In genomic region chr20:50200482-50201104, GRCh38 we compare ENCODE assay signal across 16 cellular contexts. TPM values are rescaled to one million over a fixed set of nuclear protein-coding genes. Genes with fewer than 3 reads are reported as not detected.
A peak's percentile ranks its signal among the peaks of the same experiment; 100 is the strongest.
DNase-seq lines count a peak whose midpoint lies in the region; ATAC-seq and TF ChIP-seq lines count a peak whose summit lies in the region.
"Had no signal": no experiment of that assay in that cellular context is flagged by ENCODE, and none has a peak within 500 bp of the region (broad histone marks: within the 10 kb centered on the region; RNA-seq: fewer than 3 reads in every experiment).

No MANE protein-coding gene starts in this region.

- H3K36me3 ChIP-seq in right atrium auricular region (no peaks in the 10 kb centered on the region), heart left ventricle (no peaks in the 10 kb centered on the region), mesenchymal stem cell (ENCODE audit: control insufficient read depth in 1 of 2, insufficient read depth in 2 of 2, low read depth in 1 of 2, low read length in 2 of 2) (peaks cover 0 to 14% of the 10 kb centered on the region in 2 experiments), skeletal muscle tissue (ENCODE audit: control insufficient read depth in 3 of 3, insufficient read depth in 3 of 3, low read length in 3 of 3) (no peaks in the 10 kb centered on the region)
- H3K36me3 ChIP-seq: Peyer's patch, SJCRH30 had no signal

- peak overlapping the region; percentile 67 for H4K91ac ChIP-seq in mesenchymal stem cell (ENCODE audit: low read length)

- H3K9ac ChIP-seq in mesenchymal stem cell (ENCODE audit: low read length) (no peak overlapping the region), skeletal muscle tissue (ENCODE audit: low read depth in 1 of 3, low read length in 3 of 3) (peak overlapping the region; percentile 35 to 74 (median 51))

- intact Hi-C loops in Right ventricle myocardium inferior (cut with DNase I), result no loop called here
- intact Hi-C loops in heart left ventricle (cut with DNase I), result no loop called here

- H4K8ac ChIP-seq in mesenchymal stem cell (ENCODE audit: low read length), result peak overlapping the region; percentile 73

- H2BK120ac ChIP-seq in mesenchymal stem cell (ENCODE audit: low read depth, low read length), result no peak overlapping the region

- no peak overlapping the region for H3K14ac ChIP-seq in mesenchymal stem cell (ENCODE audit: low read length in 2 of 2)

- H3K27me3 ChIP-seq in right atrium auricular region (no peaks in the 10 kb centered on the region), heart left ventricle (no peaks in the 10 kb centered on the region), mesenchymal stem cell (ENCODE audit: control insufficient read depth in 1 of 2, insufficient read depth in 1 of 2, low read length in 2 of 2) (no peaks in the 10 kb centered on the region), skeletal muscle tissue (ENCODE audit: control insufficient read depth in 3 of 3, insufficient read depth in 3 of 3, low read length in 3 of 3) (no peaks in the 10 kb centered on the region)
- H3K27me3 ChIP-seq: Peyer's patch had no signal

- TF ChIP-seq CTCF in right atrium auricular region (IDR thresholded peaks at IDR 0.05), result no peak
- TF ChIP-seq CTCF in heart left ventricle (IDR thresholded peaks at IDR 0.05), result no peak

- TF ChIP-seq POLR2A in heart left ventricle (IDR thresholded peaks at IDR 0.05), result no peak

- peak overlapping the region; percentile 24 to 26 for H2BK12ac ChIP-seq in mesenchymal stem cell (ENCODE audit: low read length in 2 of 2)

- no peak overlapping the region for H3K4me2 ChIP-seq in mesenchymal stem cell (ENCODE audit: low read length, poor library complexity, severe bottlenecking)

- DNase-seq in Right ventricle myocardium inferior (ENCODE audit: missing footprints) (no peak), right atrium auricular region (ENCODE audit: low spot score) (no peak), heart left ventricle (peak in 2 of 5 donors; percentile 63 to 65), mesenchymal stem cell (no peak), NCI-H2029 (lab: John Stamatoyannopoulos, UW) (no peak)
- DNase-seq: C1 segment of cervical spinal cord, COR-L47, HCEC 1CT, NCI-H1092, NCI-H1694 treated with DMSO at 0.1 percent for 48 hours, NCI-H82, Peyer's patch, SJCRH30 had no signal

- no peak overlapping the region for H2AK5ac ChIP-seq in mesenchymal stem cell (ENCODE audit: low read length, severe bottlenecking)

- H3K4me1 ChIP-seq in right atrium auricular region, result peaks cover 0 to 3% of the 10 kb centered on the region in 2 donors
- H3K4me1 ChIP-seq in heart left ventricle, result peaks cover 0 to 9% (median 0%) of the 10 kb centered on the region in 12 donors
- peaks cover 4% of the 10 kb centered on the region for H3K4me1 ChIP-seq in mesenchymal stem cell (ENCODE audit: control insufficient read depth, insufficient read depth, low read depth, low read length)
- peaks cover 11 to 18% (median 12%) of the 10 kb centered on the region in 3 donors for H3K4me1 ChIP-seq in skeletal muscle tissue (ENCODE audit: control insufficient read depth in 3 of 3, insufficient read depth in 3 of 3, low read length in 3 of 3)
- H3K4me1 ChIP-seq: Peyer's patch had no signal

- no peak overlapping the region for H2AFZ ChIP-seq in mesenchymal stem cell (ENCODE audit: low read depth, low read length)

- H3K23ac ChIP-seq in mesenchymal stem cell (ENCODE audit: low read length in 2 of 2), result no peak overlapping the region

- H3K79me1 ChIP-seq in mesenchymal stem cell (replicated peaks; ENCODE audit: low read length, poor library complexity, severe bottlenecking), result peaks cover 3% of the 10 kb centered on the region

- ATAC-seq in Right ventricle myocardium inferior (peak; percentile 77), heart left ventricle (peak in 3 of 4 donors; percentile 41 to 59 (median 56)), HG03565 (IDR thresholded peaks at IDR 0.05; ENCODE audit: unreplicated experiment) (no peak), HG03520 (IDR thresholded peaks at IDR 0.05; ENCODE audit: unreplicated experiment) (no peak)

- H3K4ac ChIP-seq in mesenchymal stem cell (ENCODE audit: low read depth in 1 of 2, low read length in 2 of 2), result no peak overlapping the region

- 60 to 67% (median 63%) methylated on average over 6 of the region's 6 CpGs for whole genome bisulfite sequencing in heart left ventricle, 4 donors
- WGBS in mesenchymal stem cell, result 92% methylated on average over 6 of the region's 6 CpGs

- peak overlapping the region in 1 of 2 experiments; percentile 74 for H3K18ac ChIP-seq in mesenchymal stem cell (ENCODE audit: low read depth in 1 of 2, low read length in 2 of 2)

- H3K9me3 ChIP-seq in right atrium auricular region (peaks cover 0 to 5% of the 10 kb centered on the region in 2 donors), heart left ventricle (peaks cover 0 to 20% (median 4%) of the 10 kb centered on the region in 12 donors), mesenchymal stem cell (ENCODE audit: control insufficient read depth, low read length) (peaks cover 23% of the 10 kb centered on the region), skeletal muscle tissue (ENCODE audit: control insufficient read depth in 3 of 3, low read length in 3 of 3) (peaks cover 0 to 2% (median 0%) of the 10 kb centered on the region in 3 donors)
- H3K9me3 ChIP-seq: Peyer's patch had no signal

- H3K27ac ChIP-seq in right atrium auricular region (no peak overlapping the region), heart left ventricle (peak overlapping the region in 4 of 12 donors; percentile 13 to 54 (median 28)), mesenchymal stem cell (ENCODE audit: low read length, poor library complexity, severe bottlenecking) (no peak overlapping the region), skeletal muscle tissue (ENCODE audit: low read depth, low read length) (peak overlapping the region; percentile 73)
- H3K27ac ChIP-seq: Peyer's patch, SJCRH30 had no signal

- H2BK5ac ChIP-seq in mesenchymal stem cell (ENCODE audit: low read depth, low read length, poor library complexity, severe bottlenecking), result no peak overlapping the region

- H2BK15ac ChIP-seq in mesenchymal stem cell (ENCODE audit: low read depth, poor library complexity, severe bottlenecking), result peak overlapping the region; percentile 70

- H3K4me3 ChIP-seq in right atrium auricular region, result no peak overlapping the region
- H3K4me3 ChIP-seq in heart left ventricle, result no peak overlapping the region
- no peak overlapping the region for H3K4me3 ChIP-seq in mesenchymal stem cell (ENCODE audit: insufficient read depth in 1 of 2, low read depth in 1 of 2, low read length in 2 of 2)
- H3K4me3 ChIP-seq in skeletal muscle tissue (ENCODE audit: low read length in 3 of 3), result no peak overlapping the region
- H3K4me3 ChIP-seq: Peyer's patch, SJCRH30 had no signal

RNA-seq across cellular contexts. Expression of gene CEBPB, which starts 10.0 kb away (rescaled TPM):
- 62.4 TPM for total RNA-seq in Right ventricle myocardium inferior
- total RNA-seq in right atrium auricular region, result 100 to 1,000 TPM in 1 of 2 donors, 10 to 100 TPM in 1; 61.3 to 102 TPM
- 100 to 1,000 TPM in 1 of 9 donors, 10 to 100 TPM in 8; 30.2 to 122 (median 63.3) TPM for total RNA-seq in heart left ventricle
- 10 to 100 TPM; 14.7 to 19.8 TPM for polyA plus RNA-seq in heart left ventricle
- polyA plus RNA-seq in mesenchymal stem cell (2013, experiment 1 of 2), result 130 TPM
- polyA plus RNA-seq in mesenchymal stem cell (2013, experiment 2 of 2), result 131 TPM
- 7.3 TPM for total RNA-seq in skeletal muscle tissue

RNA-seq across cellular contexts. Expression of gene PEDS1, which starts 47.1 kb away (rescaled TPM):
- total RNA-seq in Right ventricle myocardium inferior, result 31.2 TPM
- total RNA-seq in right atrium auricular region, result 10 to 100 TPM; 26.1 to 30.7 TPM
- total RNA-seq in heart left ventricle, result 10 to 100 TPM; 13.7 to 37.4 (median 23.6) TPM
- polyA plus RNA-seq in heart left ventricle, result 10 to 100 TPM; 28.4 to 35.3 TPM
- polyA plus RNA-seq in mesenchymal stem cell (2013, experiment 1 of 2), result 59.1 TPM
- 58.4 TPM for polyA plus RNA-seq in mesenchymal stem cell (2013, experiment 2 of 2)
- total RNA-seq in skeletal muscle tissue, result 5.7 TPM

Comparison
In these comparisons a context has a peak if more than half of its experiments do, and no peak if none do; other contexts are left out.
1. ATAC-seq: peak in Right ventricle myocardium inferior (single experiment) and heart left ventricle (3 of 4); none in HG03565 (single experiment) and HG03520 (single experiment).